1 cellular context compared by ENCODE assay signal in the genomic region with DNA sequence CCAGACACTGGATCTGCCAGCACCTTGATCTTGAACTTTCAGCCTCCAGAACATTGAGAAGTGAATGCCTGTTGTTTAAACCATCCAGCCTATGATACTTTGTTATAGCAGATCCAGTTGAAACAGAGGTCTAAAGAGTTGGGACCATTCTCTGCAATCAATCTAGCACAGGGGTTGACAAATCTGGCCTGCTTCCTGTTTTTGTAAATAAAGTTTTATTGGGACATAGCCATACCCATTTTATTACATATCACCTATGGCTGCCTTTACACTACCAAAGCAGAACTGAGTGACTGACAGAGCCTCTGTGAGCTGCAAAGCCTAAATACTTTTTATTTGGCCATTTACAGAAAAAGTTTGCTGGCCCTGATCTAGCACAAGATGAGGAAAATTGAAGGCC.
A peak's percentile ranks its signal among the peaks of the same experiment; 100 is the strongest.
TF ChIP-seq lines count a peak whose summit lies in the region.

No MANE protein-coding gene starts in this region.

TF ChIP-seq in HepG2, 621 proteins besides CTCF, POLR2A, EP300 and RAD21 (continued from another document):
- TF ChIP-seq ZBTB40 (IDR thresholded peaks at IDR 0.05) (no peak; the same call in 1 of the 2 replicates), ZBTB40 (CRISPR knock-in tag; IDR thresholded peaks at IDR 0.05) (peak; percentile 88)
